Comparison of ENCODE assay signal across 9 cellular contexts in the genomic region with DNA sequence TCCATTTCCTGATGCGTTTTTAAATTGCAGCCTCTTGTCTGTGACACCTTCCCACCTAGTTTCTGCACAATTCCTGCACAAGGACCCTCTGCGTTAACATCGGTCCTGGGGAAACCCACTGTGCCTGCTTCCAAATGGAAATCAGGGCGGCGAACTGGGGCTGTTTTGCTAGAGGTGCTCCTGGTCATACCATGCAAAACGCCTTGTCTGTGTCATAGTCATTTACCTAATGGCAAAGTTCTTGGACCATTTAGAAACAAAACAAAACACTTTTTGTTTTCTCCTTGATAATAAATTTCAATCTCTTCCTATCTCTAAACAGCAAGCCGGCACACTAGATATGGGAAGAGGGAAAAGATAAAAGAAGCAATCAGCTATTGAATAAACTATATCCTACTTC.
DNase-seq lines count a peak whose midpoint lies in the region; ATAC-seq and TF ChIP-seq lines count a peak whose summit lies in the region.
"Had no signal": no experiment of that assay in that cellular context is flagged by ENCODE, and none has a peak within 500 bp of the region (broad histone marks: within the 10 kb centered on the region; RNA-seq: fewer than 3 reads in every experiment).

No MANE protein-coding gene starts in this region.

- intact Hi-C loops in heart right ventricle (cut with DNase I): no loop called here
- intact Hi-C loops in Right ventricle myocardium superior (cut with DNase I): no loop called here
- intact Hi-C loops in body of pancreas (cut with DNase I): no loop called here
- intact Hi-C loops in vagina (cut with DNase I): no loop called here

- in situ Hi-C loops in G401 (cut with HindIII; ENCODE audit: low sequenced_read_pairs): no loop called here

- peak overlapping the region in 1 of 2 experiments; percentile 54 for H2BK12ac ChIP-seq in mesenchymal stem cell (ENCODE audit: low read length in 2 of 2)

- TF ChIP-seq POLR2A in body of pancreas (IDR thresholded peaks at IDR 0.05) (no peak), vagina (IDR thresholded peaks at IDR 0.05) (no peak)

- H3K27me3 ChIP-seq in heart right ventricle (no peaks in the 10 kb centered on the region), body of pancreas (no peaks in the 10 kb centered on the region), mesenchymal stem cell (ENCODE audit: control insufficient read depth in 1 of 2, insufficient read depth in 1 of 2, low read length in 2 of 2) (no peaks in the 10 kb centered on the region), vagina (no peaks in the 10 kb centered on the region)

- H3K4me1 ChIP-seq in heart right ventricle: peaks cover 13 to 86% (median 63%) of the 10 kb centered on the region in 9 donors
- peaks cover 40% of the 10 kb centered on the region for H3K4me1 ChIP-seq in body of pancreas
- H3K4me1 ChIP-seq in mesenchymal stem cell (ENCODE audit: control insufficient read depth, insufficient read depth, low read depth, low read length): peaks cover 5% of the 10 kb centered on the region
- peaks cover 94% of the 10 kb centered on the region for H3K4me1 ChIP-seq in vagina

- H3K4me3 ChIP-seq in heart right ventricle (peak overlapping the region in 9 of 10 donors; percentile 15 to 56 (median 44)), body of pancreas (peak overlapping the region; percentile 23 to 25), mesenchymal stem cell (ENCODE audit: insufficient read depth in 1 of 2, low read depth in 1 of 2, low read length in 2 of 2) (peak overlapping the region in 1 of 2 experiments; percentile 75), vagina (peak overlapping the region; percentile 45)

- H3K9ac ChIP-seq in mesenchymal stem cell (ENCODE audit: low read length): peak overlapping the region; percentile 91

- no peak overlapping the region for H2AFZ ChIP-seq in mesenchymal stem cell (ENCODE audit: low read depth, low read length)

- H3K36me3 ChIP-seq in heart right ventricle: peaks cover 0 to 32% (median 0%) of the 10 kb centered on the region in 9 donors
- H3K36me3 ChIP-seq in body of pancreas (replicated peaks in 1 of 2; ENCODE audit: insufficient read depth in 1 of 2, low read depth in 2 of 2): no peaks in the 10 kb centered on the region
- H3K36me3 ChIP-seq in mesenchymal stem cell (ENCODE audit: control insufficient read depth in 1 of 2, insufficient read depth in 2 of 2, low read depth in 1 of 2, low read length in 2 of 2): peaks cover 3 to 65% of the 10 kb centered on the region in 2 experiments
- peaks cover 0 to 5% of the 10 kb centered on the region in 2 donors for H3K36me3 ChIP-seq in vagina

- no peak overlapping the region for H3K4me2 ChIP-seq in mesenchymal stem cell (ENCODE audit: low read length, poor library complexity, severe bottlenecking)

- peak overlapping the region in 1 of 2 experiments; percentile 50 for H3K4ac ChIP-seq in mesenchymal stem cell (ENCODE audit: low read depth in 1 of 2, low read length in 2 of 2)

- no peak overlapping the region for H3K14ac ChIP-seq in mesenchymal stem cell (ENCODE audit: low read length in 2 of 2)

- 54 to 66% methylated on average over 7 of the region's 7 CpGs for WGBS in heart right ventricle, 2 donors
- WGBS in body of pancreas, 2 donors: 10% methylated on average over 7 of the region's 7 CpGs
- 91% methylated on average over 6 of the region's 7 CpGs for WGBS in mesenchymal stem cell

- no peak overlapping the region for H2AK5ac ChIP-seq in mesenchymal stem cell (ENCODE audit: low read length, severe bottlenecking)

- TF ChIP-seq CTCF in heart right ventricle (IDR thresholded peaks at IDR 0.05) (no peak), body of pancreas (IDR thresholded peaks at IDR 0.05) (no peak), vagina (IDR thresholded peaks at IDR 0.05) (no peak)

- DNase-seq in heart right ventricle (no peak), Right ventricle myocardium superior (no peak), body of pancreas (peak in 1 of 4 donors; percentile 40), mesenchymal stem cell (no peak), vagina (ENCODE audit: extremely low spot score in 2 of 2) (no peak), hippocampal formation (lab: John Stamatoyannopoulos, UW) (no peak), G401 (ENCODE audit: low spot score) (no peak), occipital lobe (lab: John Stamatoyannopoulos, UW) (no peak)
- DNase-seq: NCI-H82 had no signal

- peak overlapping the region in 9 of 10 donors; percentile 43 to 88 (median 65) for H3K27ac ChIP-seq in heart right ventricle
- peak overlapping the region; percentile 76 to 91 (median 86) for H3K27ac ChIP-seq in body of pancreas
- no peak overlapping the region for H3K27ac ChIP-seq in mesenchymal stem cell (ENCODE audit: low read length, poor library complexity, severe bottlenecking)
- peak overlapping the region; percentile 85 for H3K27ac ChIP-seq in vagina

- no peak overlapping the region for H4K91ac ChIP-seq in mesenchymal stem cell (ENCODE audit: low read length)

- H3K23ac ChIP-seq in mesenchymal stem cell (ENCODE audit: low read length in 2 of 2): no peak overlapping the region

- ATAC-seq in heart right ventricle (no peak), Right ventricle myocardium superior (ENCODE audit: poor library complexity) (no peak), body of pancreas (peak; percentile 3)

- no peak overlapping the region for H2BK5ac ChIP-seq in mesenchymal stem cell (ENCODE audit: low read depth, low read length, poor library complexity, severe bottlenecking)

- peaks cover 14% of the 10 kb centered on the region for H3K79me1 ChIP-seq in mesenchymal stem cell (replicated peaks; ENCODE audit: low read length, poor library complexity, severe bottlenecking)

- no peak overlapping the region for H2BK15ac ChIP-seq in mesenchymal stem cell (ENCODE audit: low read depth, poor library complexity, severe bottlenecking)

- no peak overlapping the region for H3K18ac ChIP-seq in mesenchymal stem cell (ENCODE audit: low read depth in 1 of 2, low read length in 2 of 2)

- H4K8ac ChIP-seq in mesenchymal stem cell (ENCODE audit: low read length): no peak overlapping the region

- H3K9me3 ChIP-seq in heart right ventricle (no peaks in the 10 kb centered on the region), body of pancreas (no peaks in the 10 kb centered on the region), mesenchymal stem cell (ENCODE audit: control insufficient read depth, low read length) (no peaks in the 10 kb centered on the region), vagina (no peaks in the 10 kb centered on the region)

- no peak overlapping the region for H2BK120ac ChIP-seq in mesenchymal stem cell (ENCODE audit: low read depth, low read length)
